7 cellular contexts compared by ENCODE assay signal in genomic region chr10:72126184-72126871, GRCh38. TPM values are rescaled to one million over a fixed set of nuclear protein-coding genes. Genes with fewer than 3 reads are reported as not detected.
DNase-seq lines count a peak whose midpoint lies in the region; ATAC-seq, FAIRE-seq and TF ChIP-seq lines count a peak whose summit lies in the region.

No MANE protein-coding gene starts in this region.

- peak; percentile 50 for DNase-seq in G401 (ENCODE audit: low spot score)
- peak; percentile 77 for DNase-seq in Karpas-422
- peak; percentile 59 for DNase-seq in bronchial epithelial cell (ENCODE audit: low read depth)
- DNase-seq in mesendoderm: peak; percentile 59
- DNase-seq in NCI-H1930 (lab: John Stamatoyannopoulos, UW): no peak
- DNase-seq in GM20000 (ENCODE audit: low spot score): no peak

- peaks cover 12% of the 10 kb centered on the region for H3K4me1 ChIP-seq in Karpas-422 (ENCODE audit: low read length)
- H3K4me1 ChIP-seq in mesendoderm (ENCODE audit: control insufficient read depth, low read depth, low read length): no peaks in the 10 kb centered on the region

- no peak overlapping the region for H2BK120ac ChIP-seq in mesendoderm (ENCODE audit: low read depth, low read length)

- no peak overlapping the region for H2BK5ac ChIP-seq in mesendoderm (ENCODE audit: low read length)

- no peak for ATAC-seq in HG03520 (IDR thresholded peaks at IDR 0.05; ENCODE audit: unreplicated experiment)

- WGBS in mesendoderm (ENCODE audit: extremely low coverage, insufficient coverage, low lambda C conversion rate): no CpG with 5 or more reads among the region's 3 CpGs

- no peaks in the 10 kb centered on the region for H3K9me2 ChIP-seq in Karpas-422 (replicated peaks; ENCODE audit: insufficient read depth, low read length)

- H3K79me1 ChIP-seq in mesendoderm (ENCODE audit: low read length): no peaks in the 10 kb centered on the region

- in situ Hi-C loops in G401 (cut with HindIII; ENCODE audit: low sequenced_read_pairs): no loop called here

- H4K20me1 ChIP-seq in Karpas-422 (ENCODE audit: insufficient read depth, low read depth, low read length): no peaks in the 10 kb centered on the region

- H3K4me2 ChIP-seq in Karpas-422 (ENCODE audit: low read depth, low read length, poor library complexity, severe bottlenecking) (no peak overlapping the region), mesendoderm (ENCODE audit: low read length) (no peak overlapping the region)

- H2AK5ac ChIP-seq in mesendoderm (ENCODE audit: low read length): no peak overlapping the region

- no peak overlapping the region for H3K18ac ChIP-seq in mesendoderm (ENCODE audit: low read length)

- H3K36me3 ChIP-seq in Karpas-422 (ENCODE audit: insufficient read depth, low read length): no peaks in the 10 kb centered on the region
- H3K36me3 ChIP-seq in bronchial epithelial cell (ENCODE audit: control insufficient read depth, insufficient read depth, low read length): peaks cover 1% of the 10 kb centered on the region
- H3K36me3 ChIP-seq in mesendoderm (ENCODE audit: control insufficient read depth, insufficient read depth, low read length): no peaks in the 10 kb centered on the region

- no peak for FAIRE-seq in bronchial epithelial cell (lab: Jason Lieb, UNC)

- no peak overlapping the region for H3K4ac ChIP-seq in mesendoderm (ENCODE audit: low read depth, low read length)

- no peak overlapping the region for H4K5ac ChIP-seq in mesendoderm (ENCODE audit: low read length)

- TF ChIP-seq CTCF in bronchial epithelial cell (IDR thresholded peaks at IDR 0.05; ENCODE audit: insufficient read depth, low read length, severe bottlenecking): peak; percentile 40
- no peak for TF ChIP-seq CTCF in GM20000 (IDR thresholded peaks at IDR 0.05; ENCODE audit: extremely low read depth, missing control alignments)

- H3K9ac ChIP-seq in Karpas-422 (ENCODE audit: low read length): no peak overlapping the region
- no peak overlapping the region for H3K9ac ChIP-seq in mesendoderm (ENCODE audit: low read length)

- H2BK15ac ChIP-seq in mesendoderm (replicated peaks; ENCODE audit: low read depth): no peak overlapping the region

- H3K4me3 ChIP-seq in Karpas-422 (ENCODE audit: low read length) (no peak overlapping the region), bronchial epithelial cell (ENCODE audit: low read depth, low read length) (no peak overlapping the region), mesendoderm (ENCODE audit: low read length) (no peak overlapping the region)

- H3K27ac ChIP-seq in Karpas-422 (ENCODE audit: low read length) (no peak overlapping the region), mesendoderm (ENCODE audit: low read depth, low read length) (no peak overlapping the region)

- no peak overlapping the region for H3K23ac ChIP-seq in mesendoderm (ENCODE audit: low read length)

- no peak overlapping the region for H2AFZ ChIP-seq in Karpas-422 (ENCODE audit: low read length)

- H3K27me3 ChIP-seq in Karpas-422 (ENCODE audit: low read length) (no peaks in the 10 kb centered on the region), bronchial epithelial cell (ENCODE audit: control insufficient read depth, insufficient read depth, low read length) (no peaks in the 10 kb centered on the region), mesendoderm (ENCODE audit: insufficient read depth, low read length, poor library complexity) (no peaks in the 10 kb centered on the region)

- no peaks in the 10 kb centered on the region for H3K9me3 ChIP-seq in Karpas-422 (ENCODE audit: low read length)

- no peak overlapping the region for H4K8ac ChIP-seq in mesendoderm (ENCODE audit: low read depth, low read length)

- no peak overlapping the region for H3K56ac ChIP-seq in mesendoderm (ENCODE audit: low read length)

- no peaks in the 10 kb centered on the region for H3K79me2 ChIP-seq in Karpas-422 (ENCODE audit: low read length)
- no peaks in the 10 kb centered on the region for H3K79me2 ChIP-seq in mesendoderm (ENCODE audit: control insufficient read depth, insufficient read depth, low read length)

RNA-seq across cellular contexts. Expression of gene SPOCK2, which starts 38.0 kb away (rescaled TPM):
- total RNA-seq in G401 (2014; rRNA removed; shearing (Covaris generic)): 0.12 and 0.17 TPM in 2 replicates
- total RNA-seq in Karpas-422 (2014; rRNA removed; shearing (Covaris generic); ENCODE audit: low replicate concordance): 4.4 TPM in 1 of 2 replicates, not detected in the other
- total RNA-seq in bronchial epithelial cell: 0.13 and 0.26 TPM in 2 replicates
- polyA plus RNA-seq in mesendoderm (2013, experiment 1 of 2): 1.2 TPM
- polyA plus RNA-seq in mesendoderm (2013, experiment 2 of 2): 1.1 TPM

Comparison
In these comparisons a context has a peak if more than half of its experiments do, and no peak if none do; other contexts are left out.
1. DNase-seq: peak in G401 (single experiment), Karpas-422 (single experiment), bronchial epithelial cell (single experiment) and mesendoderm (single experiment); none in NCI-H1930 (0 of 2) and GM20000 (single experiment).